ENCODE assay signal across 12 cellular contexts in the genomic region with DNA sequence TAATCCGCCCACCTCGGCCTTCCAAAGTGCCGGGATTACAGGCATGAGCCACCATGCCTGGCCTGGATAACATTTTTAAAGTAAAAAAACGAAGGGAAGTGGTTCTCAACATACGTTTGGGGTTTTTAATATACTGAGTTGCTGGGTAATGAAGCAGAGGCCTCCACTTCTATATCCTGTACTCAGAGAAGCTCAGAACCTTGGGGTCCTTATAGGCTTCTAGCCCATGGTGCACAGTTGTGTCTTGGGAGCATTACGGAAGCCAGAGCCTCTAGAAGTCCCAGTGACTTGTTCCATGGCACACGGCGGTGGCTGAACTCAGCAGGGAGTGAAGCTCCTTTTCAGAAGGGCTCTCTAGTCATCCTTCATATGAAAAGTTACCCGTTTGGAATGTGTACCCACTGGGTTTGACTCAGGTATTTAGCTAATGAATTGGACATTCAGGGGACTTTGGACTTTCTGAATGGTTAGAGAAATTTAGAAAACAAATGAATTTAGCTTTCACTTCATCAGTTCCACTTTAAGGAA.
DNase-seq lines count a peak whose midpoint lies in the region; FAIRE-seq and TF ChIP-seq lines count a peak whose summit lies in the region.
"Had no signal": no experiment of that assay in that cellular context is flagged by ENCODE, and none has a peak within 500 bp of the region (broad histone marks: within the 10 kb centered on the region; RNA-seq: fewer than 3 reads in every experiment).

No MANE protein-coding gene starts in this region.

- DNase-seq in MM.1S (no peak), caudate nucleus (lab: John Stamatoyannopoulos, UW) (no peak), NCI-H446 treated with DMSO at 0.1 percent for 48 hours (lab: John Stamatoyannopoulos, UW) (no peak), D721Med (ENCODE audit: insufficient read length, low spot score) (no peak)
- no peak for DNase-seq in stimulated activated CD4-positive, alpha-beta T cell treated with anti-CD3 and anti-CD28 coated beads, Interleukin-15, amount 100 ng/mL, for 24 hours
- DNase-seq: activated CD4-positive, alpha-beta T cell treated with anti-CD3 and anti-CD28 coated beads for 48 hours; activated naive CD8-positive, alpha-beta T cell treated with anti-CD3 and anti-CD28 coated beads, Interleukin-2, amount 10 ng/mL, durations not matched to agents 7 days and 5 days; CD8-positive, alpha-beta memory T cell; NCI-H187 had no signal

- H3K36me3 ChIP-seq in MM.1S (replicated peaks; ENCODE audit: insufficient read depth, low read length) (peaks cover 49% of the 10 kb centered on the region), muscle layer of duodenum (ENCODE audit: control insufficient read depth in 1 of 2, insufficient read depth in 2 of 2, low read length in 2 of 2) (peaks cover 73 to 87% of the 10 kb centered on the region in 2 donors)

- no peak overlapping the region for H2AFZ ChIP-seq in MM.1S (ENCODE audit: low read length)

- H3K27ac ChIP-seq in MM.1S (ENCODE audit: low read length) (peak overlapping the region; percentile 98), caudate nucleus (ENCODE audit: low read depth, low read length) (peak overlapping the region; percentile 72), muscle layer of duodenum (ENCODE audit: low read length) (peak overlapping the region; percentile 22), temporal lobe (ENCODE audit: low read depth, low read length) (peak overlapping the region; percentile 93)
- H3K27ac ChIP-seq: Peyer's patch had no signal

- H3K27me3 ChIP-seq in MM.1S (replicated peaks; ENCODE audit: insufficient read depth, low read length) (no peaks in the 10 kb centered on the region), muscle layer of duodenum (ENCODE audit: low read depth, low read length) (no peaks in the 10 kb centered on the region)
- H3K27me3 ChIP-seq: Peyer's patch had no signal

- H4K20me1 ChIP-seq in MM.1S (ENCODE audit: insufficient read depth, low read length) = no peaks in the 10 kb centered on the region

- H3K9ac ChIP-seq in MM.1S (ENCODE audit: low read length) = no peak overlapping the region

- H3K9me3 ChIP-seq in MM.1S (replicated peaks; ENCODE audit: insufficient read depth, low read length) (no peaks in the 10 kb centered on the region), muscle layer of duodenum (ENCODE audit: control insufficient read depth in 1 of 2, low read length in 2 of 2) (no peaks in the 10 kb centered on the region)
- H3K9me3 ChIP-seq: Peyer's patch had no signal

- peak overlapping the region; percentile 41 for H3K4me2 ChIP-seq in MM.1S (ENCODE audit: low read depth, low read length)

- H3F3A ChIP-seq in MM.1S (ENCODE audit: insufficient read depth, low read length) = peaks cover 87% of the 10 kb centered on the region

- H3K4me3 ChIP-seq in MM.1S (ENCODE audit: low read length) = no peak overlapping the region
- no peak overlapping the region for H3K4me3 ChIP-seq in muscle layer of duodenum (ENCODE audit: low read depth in 1 of 2, low read length in 2 of 2)
- H3K4me3 ChIP-seq: Peyer's patch had no signal

- TF ChIP-seq CTCF in MM.1S (IDR thresholded peaks at IDR 0.05; ENCODE audit: low read length) (no peak), D721Med (IDR thresholded peaks at IDR 0.05; ENCODE audit: insufficient read depth, missing control alignments) (no peak)

- H3K4me1 ChIP-seq in MM.1S (ENCODE audit: low read length) = peaks cover 77% of the 10 kb centered on the region
- H3K4me1 ChIP-seq in muscle layer of duodenum (ENCODE audit: control insufficient read depth in 1 of 2, insufficient read depth in 2 of 2, low read length in 2 of 2) = peaks cover 0 to 16% of the 10 kb centered on the region in 2 donors

- peaks cover 70% of the 10 kb centered on the region for H3K79me2 ChIP-seq in MM.1S (ENCODE audit: low read length)

- no peak for FAIRE-seq in D721Med (lab: Jason Lieb, UNC)

- H3K9me2 ChIP-seq in MM.1S (replicated peaks; ENCODE audit: insufficient read depth, low read length) = no peaks in the 10 kb centered on the region

Comparison
In these comparisons a context has a peak if more than half of its experiments do, and no peak if none do; other contexts are left out.
1. H3K27ac ChIP-seq: peak in every context shown above with its lines; median percentile 98 in MM.1S; 93 in temporal lobe; 72 in caudate nucleus; 22 in muscle layer of duodenum.